In the genomic region with DNA sequence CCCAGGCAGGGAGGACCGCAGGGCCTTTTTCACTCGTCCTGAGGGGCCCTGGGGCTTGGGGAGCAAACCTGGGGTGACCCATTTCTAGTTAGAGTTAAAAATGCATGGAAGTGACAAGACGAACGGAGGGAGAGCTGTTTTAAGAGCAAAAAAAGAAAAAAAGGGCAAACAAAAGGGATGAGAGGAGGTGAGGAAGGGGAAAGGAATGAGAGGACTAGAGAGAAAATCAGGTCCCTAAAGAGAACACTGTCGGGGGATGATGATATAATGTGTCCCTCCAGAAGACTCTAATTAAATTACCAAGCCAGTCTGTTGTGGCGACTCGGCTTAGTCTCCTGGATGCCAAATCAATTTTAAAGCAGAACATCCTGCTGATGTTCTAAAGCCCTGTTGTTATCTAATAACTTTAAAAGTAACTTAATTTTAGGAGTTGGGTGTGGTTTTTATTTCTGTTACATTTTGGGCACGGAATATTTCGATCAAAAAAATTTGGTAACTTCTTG, we compare ENCODE assay signal across 8 cellular contexts. TPM values are rescaled to one million over a fixed set of nuclear protein-coding genes. Genes with fewer than 3 reads are reported as not detected.
DNase-seq lines count a peak whose midpoint lies in the region; ATAC-seq, FAIRE-seq and TF ChIP-seq lines count a peak whose summit lies in the region.

No MANE protein-coding gene starts in this region.

- H3K9ac ChIP-seq in Loucy (ENCODE audit: low read depth, low read length, poor library complexity, severe bottlenecking): peak overlapping the region; percentile 82

- intact Hi-C loops in CD4-positive, alpha-beta T cell (cut with DNase I, micrococcal nuclease): loop anchor here in 1 of 2 experiments (10.0 kb wide), 1 partner anchor 518 kb away; no protein-coding TSS in a partner anchor

- peak overlapping the region; percentile 87 for H2AFZ ChIP-seq in Loucy (ENCODE audit: low read length)

- no peaks in the 10 kb centered on the region for H3K36me3 ChIP-seq in Loucy (ENCODE audit: insufficient read depth, low read length)

- H3K9me3 Mint-ChIP-seq in CD4-positive, alpha-beta T cell: no peaks in the 10 kb centered on the region
- no peaks in the 10 kb centered on the region for H3K9me3 Mint-ChIP-seq in central memory CD8-positive, alpha-beta T cell
- no peaks in the 10 kb centered on the region for H3K9me3 Mint-ChIP-seq in naive thymus-derived CD8-positive, alpha-beta T cell

- no peak for TF ChIP-seq CTCF in CD4-positive, alpha-beta T cell (IDR thresholded peaks at IDR 0.05)
- peak; percentile 4; the same call in 1 of the 2 replicates for TF ChIP-seq CTCF in Loucy (conservative IDR thresholded peaks at IDR 0.05; ENCODE audit: low read length)

- H4K20me1 ChIP-seq in Loucy (ENCODE audit: insufficient read depth, low read length, poor library complexity, severe bottlenecking): peaks cover 46% of the 10 kb centered on the region

- DNase-seq in CD4-positive, alpha-beta T cell: no peak
- no peak for DNase-seq in central memory CD8-positive, alpha-beta T cell (ENCODE audit: low spot score in 2 of 2)
- DNase-seq in naive thymus-derived CD8-positive, alpha-beta T cell: no peak
- DNase-seq in D341Med (ENCODE audit: low spot score) (no peak), cerebellum (ENCODE audit: low spot score) (no peak), HTR-8/SVneo (ENCODE audit: insufficient read length, low spot score) (no peak)

- no peak for FAIRE-seq in HTR-8/SVneo (lab: Jason Lieb, UNC)

- peak overlapping the region; percentile 62 for H3K27ac Mint-ChIP-seq in CD4-positive, alpha-beta T cell
- peak overlapping the region; percentile 91 for H3K27ac Mint-ChIP-seq in central memory CD8-positive, alpha-beta T cell (ENCODE audit: low read depth)
- peak overlapping the region; percentile 41 to 92 (median 82) for H3K27ac Mint-ChIP-seq in naive thymus-derived CD8-positive, alpha-beta T cell

- peaks cover 11% of the 10 kb centered on the region for H3K36me3 Mint-ChIP-seq in CD4-positive, alpha-beta T cell (ENCODE audit: low read depth)
- peaks cover 1% of the 10 kb centered on the region for H3K36me3 Mint-ChIP-seq in central memory CD8-positive, alpha-beta T cell (ENCODE audit: insufficient read depth)
- no peaks in the 10 kb centered on the region for H3K36me3 Mint-ChIP-seq in naive thymus-derived CD8-positive, alpha-beta T cell

- H3K27me3 ChIP-seq in CD4-positive, alpha-beta T cell (ENCODE audit: control insufficient read depth, insufficient read depth, low read length): no peaks in the 10 kb centered on the region
- no peaks in the 10 kb centered on the region for H3K27me3 ChIP-seq in Loucy (ENCODE audit: insufficient read depth, low read length, poor library complexity, severe bottlenecking)

- CTCF ChIA-PET in CD4-positive, alpha-beta T cell (lab: Charles Lee): interaction anchor here (1.5 kb wide), 1 partner anchor 18 kb away, joined by 4 read pairs; no protein-coding TSS in a partner anchor

- H3K4me1 Mint-ChIP-seq in CD4-positive, alpha-beta T cell (ENCODE audit: low read depth): peaks cover 78% of the 10 kb centered on the region
- H3K4me1 Mint-ChIP-seq in central memory CD8-positive, alpha-beta T cell: peaks cover 55% of the 10 kb centered on the region
- peaks cover 20 to 59% (median 49%) of the 10 kb centered on the region in 4 donors for H3K4me1 Mint-ChIP-seq in naive thymus-derived CD8-positive, alpha-beta T cell

- no peaks in the 10 kb centered on the region for H3K27me3 Mint-ChIP-seq in CD4-positive, alpha-beta T cell
- H3K27me3 Mint-ChIP-seq in central memory CD8-positive, alpha-beta T cell: no peaks in the 10 kb centered on the region
- H3K27me3 Mint-ChIP-seq in naive thymus-derived CD8-positive, alpha-beta T cell: no peaks in the 10 kb centered on the region

- peak overlapping the region; percentile 15 for H3K27ac ChIP-seq in CD4-positive, alpha-beta T cell (ENCODE audit: low read depth, low read length)

- no peaks in the 10 kb centered on the region for H3K9me2 ChIP-seq in Loucy (replicated peaks; ENCODE audit: low read depth, low read length)

- H3K4me1 ChIP-seq in Loucy (ENCODE audit: insufficient read depth, low read length, poor library complexity, severe bottlenecking): peaks cover 47% of the 10 kb centered on the region

- ATAC-seq in CD4-positive, alpha-beta T cell (ENCODE audit: poor library complexity): no peak
- ATAC-seq in central memory CD8-positive, alpha-beta T cell (replicated peaks; ENCODE audit: extremely low read depth, poor library complexity, severe bottlenecking): no peak
- no peak for ATAC-seq in naive thymus-derived CD8-positive, alpha-beta T cell
- no peak for ATAC-seq in GM21529 (IDR thresholded peaks at IDR 0.05; ENCODE audit: unreplicated experiment)

- H3K4me2 ChIP-seq in Loucy (ENCODE audit: low read depth, low read length, poor library complexity, severe bottlenecking): peak overlapping the region; percentile 87

- peak overlapping the region; percentile 79 for H3K4me3 ChIP-seq in Loucy (ENCODE audit: low read length, poor library complexity, severe bottlenecking)

- POLR2A ChIA-PET in CD4-positive, alpha-beta T cell (lab: Charles Lee): interaction anchor here (0.9 to 4.4 kb wide), 4 partner anchors 11 to 511 kb away, joined by 3 to 30 read pairs (median 16); a partner anchor contains a TSS
- POLR2A ChIA-PET in naive thymus-derived CD8-positive, alpha-beta T cell (lab: Charles Lee): interaction anchor here (0.6 to 3.3 kb wide), 4 partner anchors 12 to 1641 kb away, joined by 3 to 11 read pairs (median 4); a partner anchor contains a TSS

- H3F3A ChIP-seq in Loucy (ENCODE audit: low read depth): no peaks in the 10 kb centered on the region

- H3K9me3 ChIP-seq in CD4-positive, alpha-beta T cell (ENCODE audit: control insufficient read depth, low read length): no peaks in the 10 kb centered on the region
- no peaks in the 10 kb centered on the region for H3K9me3 ChIP-seq in Loucy (ENCODE audit: insufficient read depth, low read depth, low read length)

- H3K4me3 Mint-ChIP-seq in CD4-positive, alpha-beta T cell: peak overlapping the region; percentile 93
- H3K4me3 Mint-ChIP-seq in central memory CD8-positive, alpha-beta T cell: peak overlapping the region; percentile 89
- peak overlapping the region; percentile 87 to 99 (median 95) for H3K4me3 Mint-ChIP-seq in naive thymus-derived CD8-positive, alpha-beta T cell

- peaks cover 70% of the 10 kb centered on the region for H3K79me2 ChIP-seq in Loucy (ENCODE audit: insufficient read depth, low read length)

RNA-seq across cellular contexts. Expression of a gene that starts 1.1 kb away (rescaled TPM):
- 10 to 100 TPM; 11.6 to 11.7 TPM for total RNA-seq in CD4-positive, alpha-beta T cell
- 10 to 100 TPM; 17.1 to 17.5 TPM for total RNA-seq in naive thymus-derived CD8-positive, alpha-beta T cell
- 10 to 100 TPM; 13.4 to 18.6 (median 18.0) TPM for polyA plus RNA-seq in naive thymus-derived CD8-positive, alpha-beta T cell
- total RNA-seq in cerebellum: 22.8 TPM
